In genomic region chr6:27479319-27480182, GRCh38 we compare ENCODE assay signal across 8 cellular contexts. TPM values are rescaled to one million over a fixed set of nuclear protein-coding genes. Genes with fewer than 3 reads are reported as not detected.
DNase-seq lines count a peak whose midpoint lies in the region; ATAC-seq and TF ChIP-seq lines count a peak whose summit lies in the region.

No MANE protein-coding gene starts in this region.

- peaks cover 4 to 11% of the 10 kb centered on the region in 2 experiments; a peak in 3 of 4 replicates for H3K4me1 ChIP-seq in HCT116 (ENCODE audit: control insufficient read depth in 1 of 2, insufficient read depth in 2 of 2, low read length in 2 of 2)
- H3K4me1 ChIP-seq in MM.1S (ENCODE audit: low read length), result peaks cover 6% of the 10 kb centered on the region
- H3K4me1 ChIP-seq in ovary (ENCODE audit: insufficient read depth), result peaks cover 2% of the 10 kb centered on the region
- peaks cover 0 to 14% (median 9%) of the 10 kb centered on the region in 4 donors for H3K4me1 ChIP-seq in tibial artery

- H3K9me3 ChIP-seq in HCT116 (ENCODE audit: control insufficient read depth in 1 of 2, insufficient read depth in 1 of 2, low read depth in 1 of 2, low read length in 2 of 2), result no peaks in the 10 kb centered on the region
- H3K9me3 ChIP-seq in MM.1S (replicated peaks; ENCODE audit: insufficient read depth, low read length), result no peaks in the 10 kb centered on the region
- no peaks in the 10 kb centered on the region for H3K9me3 ChIP-seq in ovary
- no peaks in the 10 kb centered on the region for H3K9me3 ChIP-seq in tibial artery

- peak overlapping the region; percentile 65 for H3K9ac ChIP-seq in HCT116 (ENCODE audit: low read length)
- peak overlapping the region; percentile 92 for H3K9ac ChIP-seq in MM.1S (ENCODE audit: low read length)

- peak overlapping the region; percentile 76 for H2AFZ ChIP-seq in HCT116 (ENCODE audit: low read depth, low read length, poor library complexity, severe bottlenecking)
- peak overlapping the region; percentile 86 for H2AFZ ChIP-seq in MM.1S (ENCODE audit: low read length)

- CTCF ChIA-PET in HCT116 (lab: Charles Lee), result interaction anchor here (1.2 kb wide), 1 partner anchor 273 kb away, joined by 4 read pairs; no protein-coding TSS in a partner anchor
- CTCF ChIA-PET in activated naive CD4-positive, alpha-beta T cell treated with anti-CD3 and anti-CD28 coated beads for 36 hours (lab: Charles Lee), result interaction anchor here (0.7 to 1.0 kb wide), 2 partner anchors 138 to 855 kb away, joined by 3 read pairs; no protein-coding TSS in a partner anchor

- WGBS in ovary, 3 donors, result 1 to 2% (median 2%) methylated on average over 33 of the region's 33 CpGs

- POLR2A ChIA-PET in HCT116 (lab: Charles Lee), result interaction anchor here (0.5 to 1.9 kb wide), 3 partner anchors 20 to 273 kb away, joined by 3 to 4 read pairs (median 3); no protein-coding TSS in a partner anchor

- H3K27me3 ChIP-seq in HCT116 (ENCODE audit: insufficient read depth, low read length), result no peaks in the 10 kb centered on the region
- no peaks in the 10 kb centered on the region for H3K27me3 ChIP-seq in MM.1S (replicated peaks; ENCODE audit: insufficient read depth, low read length)
- H3K27me3 ChIP-seq in ovary, result no peaks in the 10 kb centered on the region
- H3K27me3 ChIP-seq in tibial artery, result no peaks in the 10 kb centered on the region

- H3K36me3 ChIP-seq in HCT116 (ENCODE audit: control insufficient read depth in 1 of 2, insufficient read depth in 2 of 2, low read length in 2 of 2) (0 out of 4 replicates have a peak, but pooled peaks cover 0 to 4% of the 10 kb centered on the region in 2 experiments), MM.1S (replicated peaks; ENCODE audit: insufficient read depth, low read length) (no peaks in the 10 kb centered on the region), ovary (no peaks in the 10 kb centered on the region), tibial artery (no peaks in the 10 kb centered on the region)

- peaks cover 6% of the 10 kb centered on the region for H3K4me1 Mint-ChIP-seq in activated naive CD4-positive, alpha-beta T cell treated with anti-CD3 and anti-CD28 coated beads for 36 hours (ENCODE audit: low read depth)

- H3K36me3 Mint-ChIP-seq in activated naive CD4-positive, alpha-beta T cell treated with anti-CD3 and anti-CD28 coated beads for 36 hours (ENCODE audit: low read depth), result no peaks in the 10 kb centered on the region

- TF ChIP-seq POLR2A in HCT116 (IDR thresholded peaks at IDR 0.05; ENCODE audit: borderline replicate concordance, extremely low read depth, insufficient read depth, insufficient read length), result no peak
- TF ChIP-seq POLR2A in ovary (IDR thresholded peaks at IDR 0.05), result peak; percentile 25

- H3K9me2 ChIP-seq in HCT116 (ENCODE audit: insufficient read depth), result no peaks in the 10 kb centered on the region
- H3K9me2 ChIP-seq in MM.1S (replicated peaks; ENCODE audit: insufficient read depth, low read length), result no peaks in the 10 kb centered on the region

- TF ChIP-seq CTCF in HCT116 (IDR thresholded peaks at IDR 0.05 in 2 of 3, conservative IDR thresholded peaks at IDR 0.05 in 1 of 3; ENCODE audit: borderline replicate concordance in 1 of 3, insufficient read depth in 1 of 3, low read depth in 2 of 3, low read length in 2 of 3), result no peak
- no peak for TF ChIP-seq CTCF in MM.1S (IDR thresholded peaks at IDR 0.05; ENCODE audit: low read length)
- no peak for TF ChIP-seq CTCF in ovary (IDR thresholded peaks at IDR 0.05)
- TF ChIP-seq CTCF in tibial artery (IDR thresholded peaks at IDR 0.05), result no peak

- TF ChIP-seq RAD21 in HCT116 (IDR thresholded peaks at IDR 0.05; ENCODE audit: low read depth), result 0 out of 2 replicates have a peak, but pooled peaks have one; percentile 11

- H3K4me2 ChIP-seq in HCT116 (ENCODE audit: low read length) (peak overlapping the region; percentile 74), MM.1S (ENCODE audit: low read depth, low read length) (peak overlapping the region; percentile 92)

- no peaks in the 10 kb centered on the region for H3K79me2 ChIP-seq in HCT116 (ENCODE audit: insufficient read depth, low read length)
- no peaks in the 10 kb centered on the region for H3K79me2 ChIP-seq in MM.1S (ENCODE audit: low read length)

- H4K20me1 ChIP-seq in HCT116 (ENCODE audit: insufficient read depth) (no peaks in the 10 kb centered on the region; the same call in 1 of the 2 replicates), MM.1S (ENCODE audit: insufficient read depth, low read length) (no peaks in the 10 kb centered on the region)

- no TSS peak for BruUV-seq in HCT116 (replicated peaks; lab: Mats Ljungman, UMichigan)

- no peak overlapping the region for H3K4me3 Mint-ChIP-seq in activated naive CD4-positive, alpha-beta T cell treated with anti-CD3 and anti-CD28 coated beads for 36 hours

- H3K4me3 ChIP-seq in HCT116 (replicated peaks in 1 of 2; ENCODE audit: low read depth in 1 of 2, low read length in 2 of 2) (peak overlapping the region; percentile 57 to 67), MM.1S (ENCODE audit: low read length) (peak overlapping the region; percentile 83), ovary (peak overlapping the region; percentile 88), tibial artery (peak overlapping the region; percentile 69 to 76)

- peak; percentile 82 for DNase-seq in GM04503 (ENCODE audit: low read depth)
- peak; percentile 84 for DNase-seq in HCT116 (ENCODE audit: low read depth, low spot score)
- DNase-seq in MM.1S, result peak; percentile 76
- DNase-seq in SK-MEL-5 (ENCODE audit: low read depth, low spot score), result peak; percentile 95
- peak; percentile 90 for DNase-seq in activated naive CD4-positive, alpha-beta T cell treated with anti-CD3 and anti-CD28 coated beads for 36 hours
- DNase-seq in glomerular endothelial cell (ENCODE audit: extremely low read depth, low read depth, low spot score), result peak; percentile 86
- peak; percentile 77 to 92 (median 90) for DNase-seq in ovary
- DNase-seq in tibial artery, result peak; percentile 77 to 92

- no peak overlapping the region for H3K27ac Mint-ChIP-seq in activated naive CD4-positive, alpha-beta T cell treated with anti-CD3 and anti-CD28 coated beads for 36 hours

- TF ChIP-seq EP300 in ovary (IDR thresholded peaks at IDR 0.05), result no peak

- peaks cover 22% of the 10 kb centered on the region for H3F3A ChIP-seq in MM.1S (ENCODE audit: insufficient read depth, low read length)

- no peaks in the 10 kb centered on the region for H3K9me3 Mint-ChIP-seq in activated naive CD4-positive, alpha-beta T cell treated with anti-CD3 and anti-CD28 coated beads for 36 hours

- RAD21 ChIA-PET in HCT116 (lab: Charles Lee; ENCODE audit: low non-redundant PET in 1 of 2, low total read pairs in 2 of 2, uncharacterized antibody in 2 of 2, unreplicated experiment in 2 of 2), result no interaction called here

- in situ Hi-C loops in SK-MEL-5 (cut with HindIII; ENCODE audit: low pct_unique_long_range_greater_than_20kb, low sequenced_read_pairs), result no loop called here

- H3K27ac ChIP-seq in HCT116 (ENCODE audit: low read depth, low read length), result peak overlapping the region; percentile 58
- H3K27ac ChIP-seq in MM.1S (ENCODE audit: low read length), result peak overlapping the region; percentile 98
- H3K27ac ChIP-seq in ovary, result peak overlapping the region; percentile 93 to 98
- peak overlapping the region; percentile 96 to 97 for H3K27ac ChIP-seq in tibial artery

- intact Hi-C loops in HCT116 (cut with micrococcal nuclease), result loop anchor here (2.0 to 10.0 kb wide), 2 partner anchors 249 to 1155 kb away; no protein-coding TSS in a partner anchor
- intact Hi-C loops in activated naive CD4-positive, alpha-beta T cell treated with anti-CD3 and anti-CD28 coated beads for 36 hours (cut with micrococcal nuclease), result loop anchor here (1.0 to 10.0 kb wide), 14 partner anchors 9 to 1505 kb away; partner anchors contain the start of genes ABT1, ZNF165 and ZNF391
- intact Hi-C loops in ovary (cut with DNase I), result loop anchor here in 3 of 4 donors (5.0 to 10.0 kb wide), 5 partner anchors 205 to 925 kb away; partner anchors contain the start of gene ZNF165 (in 1 of the 3)
- intact Hi-C loops in tibial artery (cut with DNase I; ENCODE audit: low total_unique reads), result loop anchor here (2.0 to 10.0 kb wide), 3 partner anchors 347 to 945 kb away; partner anchors contain the start of gene HMGN4

- no peaks in the 10 kb centered on the region for H3K27me3 Mint-ChIP-seq in activated naive CD4-positive, alpha-beta T cell treated with anti-CD3 and anti-CD28 coated beads for 36 hours (ENCODE audit: low read depth)

- ATAC-seq in HCT116, result peak; percentile 77

TF ChIP-seq in HCT116, 20 proteins besides CTCF, POLR2A, EP300 and RAD21:
- TF ChIP-seq CBX3 (IDR thresholded peaks at IDR 0.05; ENCODE audit: low read depth), result peak; percentile 89; the same call in 1 of the 2 replicates
- TF ChIP-seq POLR2AphosphoS5 (IDR thresholded peaks at IDR 0.05; ENCODE audit: low read depth, low read length), result peak; percentile 67
- no peak for TF ChIP-seq SRF (IDR thresholded peaks at IDR 0.05; ENCODE audit: low read depth)
- no peak for TF ChIP-seq ZFX (IDR thresholded peaks at IDR 0.05)
- TF ChIP-seq CEBPB (IDR thresholded peaks at IDR 0.05; ENCODE audit: low read depth), result peak; percentile 59; the same call in 1 of the 2 replicates
- TF ChIP-seq, protein P1, sequence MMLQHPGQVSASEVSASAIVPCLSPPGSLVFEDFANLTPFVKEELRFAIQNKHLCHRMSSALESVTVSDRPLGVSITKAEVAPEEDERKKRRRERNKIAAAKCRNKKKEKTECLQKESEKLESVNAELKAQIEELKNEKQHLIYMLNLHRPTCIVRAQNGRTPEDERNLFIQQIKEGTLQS (IDR thresholded peaks at IDR 0.05), result peak; percentile 94
- TF ChIP-seq SIN3A (IDR thresholded peaks at IDR 0.05; ENCODE audit: low read depth), result 0 out of 2 replicates have a peak, but pooled peaks have one; percentile 3
- TF ChIP-seq ELF1 (IDR thresholded peaks at IDR 0.05; ENCODE audit: borderline replicate concordance, low read depth), result peak; percentile 50; the same call in 1 of the 2 replicates
- no peak for TF ChIP-seq ZNF274 (IDR thresholded peaks at IDR 0.05; ENCODE audit: low read depth, low read length)
- TF ChIP-seq, protein P2, sequence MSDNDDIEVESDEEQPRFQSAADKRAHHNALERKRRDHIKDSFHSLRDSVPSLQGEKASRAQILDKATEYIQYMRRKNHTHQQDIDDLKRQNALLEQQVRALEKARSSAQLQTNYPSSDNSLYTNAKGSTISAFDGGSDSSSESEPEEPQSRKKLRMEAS (IDR thresholded peaks at IDR 0.05), result peak; percentile 48
- TF ChIP-seq EGR1 (IDR thresholded peaks at IDR 0.05; ENCODE audit: low read depth), result 0 out of 2 replicates have a peak, but pooled peaks have one; percentile 24

RNA-seq across cellular contexts. Expression of gene ZNF184, which starts 6.6 kb away (rescaled TPM):
- 9.4 TPM for total RNA-seq in HCT116 (2021; ENCODE audit: unreplicated experiment)
- polyA plus RNA-seq in HCT116 (2012), result 2.5 and 3.9 TPM in 2 replicates
- total RNA-seq in SK-MEL-5 (2014; rRNA removed; shearing (Covaris generic)), result 16.4 and 16.6 TPM in 2 replicates
- polyA plus RNA-seq in SK-MEL-5 (2015; cell fraction: cytosol; rRNA removed), result 3.5 and 4.0 TPM in 2 replicates
- polyA plus RNA-seq in SK-MEL-5 (2015; cell fraction: nucleus; rRNA removed), result 7.9 and 8.0 TPM in 2 replicates
- total RNA-seq in activated naive CD4-positive, alpha-beta T cell treated with anti-CD3 and anti-CD28 coated beads for 36 hours, result 10 to 100 TPM; 13.0 to 14.3 TPM
- 4.6 and 6.1 TPM in 2 replicates for total RNA-seq in glomerular endothelial cell
- 10 to 100 TPM in 2 of 7 donors, 1 to 10 TPM in 5; 5.2 to 11.5 (median 8.3) TPM for total RNA-seq in ovary
- 1 to 10 TPM; 4.4 to 5.3 TPM for polyA plus RNA-seq in ovary

Comparison
In these comparisons a context has a peak if more than half of its experiments do, and no peak if none do; other contexts are left out.
1. Peak in every context shown above with its lines: DNase-seq, ATAC-seq, H3K4me3 ChIP-seq and H3K27ac ChIP-seq.